Comparison of ENCODE assay signal across 1 cellular context in genomic region chr6:73309784-73310502, GRCh38.
TF ChIP-seq lines count a peak whose summit lies in the region.

No MANE protein-coding gene starts in this region.

TF ChIP-seq in K562, 482 proteins besides CTCF, POLR2A, EP300 and RAD21 (continued from another document and continues in another):
- TF ChIP-seq ZNF655 (CRISPR knock-in tag; IDR thresholded peaks at IDR 0.05) (no peak), HNRNPUL1 (IDR thresholded peaks at IDR 0.05; ENCODE audit: low read length) (no peak), ZNF764 (CRISPR knock-in tag; IDR thresholded peaks at IDR 0.05; ENCODE audit: low read depth) (no peak), ZBED1 (IDR thresholded peaks at IDR 0.05) (no peak), USF1 (CRISPR knock-in tag; IDR thresholded peaks at IDR 0.05) (no peak), CBX5 (IDR thresholded peaks at IDR 0.05; ENCODE audit: borderline replicate concordance, low read depth) (no peak), KLF16 (IDR thresholded peaks at IDR 0.05) (no peak), SUPT5H (IDR thresholded peaks at IDR 0.05) (peak; percentile 80), GTF2A2 (tag; IDR thresholded peaks at IDR 0.05) (no peak), DDX20 (tag; IDR thresholded peaks at IDR 0.05; ENCODE audit: low read depth) (no peak), POLR3G (IDR thresholded peaks at IDR 0.05; ENCODE audit: extremely low read depth, insufficient read length, insufficient replicate concordance) (no peak), ZNF696 (CRISPR knock-in tag; conservative IDR thresholded peaks at IDR 0.05) (no peak), ARID2 (IDR thresholded peaks at IDR 0.05) (peak; percentile 54; the same call in 1 of the 2 replicates), MGA (IDR thresholded peaks at IDR 0.05) (peak; percentile 89), ZNF146 (CRISPR knock-in tag; IDR thresholded peaks at IDR 0.05; ENCODE audit: unreplicated experiment) (no peak), PURB (CRISPR knock-in tag; IDR thresholded peaks at IDR 0.05; ENCODE audit: low read depth) (no peak), SRSF3 (IDR thresholded peaks at IDR 0.05; ENCODE audit: insufficient read depth, low read length) (no peak), E2F1 (CRISPR knock-in tag; IDR thresholded peaks at IDR 0.05) (0 out of 2 replicates have a peak, but pooled peaks have one; percentile 52), PHTF2 (CRISPR knock-in tag; IDR thresholded peaks at IDR 0.05) (no peak), GABPB1 (CRISPR knock-in tag; IDR thresholded peaks at IDR 0.05) (no peak; the same call in 1 of the 2 replicates), MLLT1 (IDR thresholded peaks at IDR 0.05) (0 out of 4 replicates have a peak, but pooled peaks of 1 of the 2 experiments have one; percentile 19), KHSRP (IDR thresholded peaks at IDR 0.05) (no peak), RBM25 (IDR thresholded peaks at IDR 0.05; ENCODE audit: low read depth, low read length, severe bottlenecking) (no peak), NFRKB (IDR thresholded peaks at IDR 0.05; ENCODE audit: low read depth) (0 out of 2 replicates have a peak, but pooled peaks have one; percentile 58), TAL1 (IDR thresholded peaks at IDR 0.05) (no peak), ZNF407 (IDR thresholded peaks at IDR 0.05; ENCODE audit: low read depth) (0 out of 2 replicates have a peak, but pooled peaks have one; percentile 36), SP1 (CRISPR knock-in tag; IDR thresholded peaks at IDR 0.05) (peak; percentile 66), CBX3 (IDR thresholded peaks at IDR 0.05; ENCODE audit: borderline replicate concordance in 1 of 2, low read length in 2 of 2) (0 out of 3 replicates have a peak, but pooled peaks of 1 of the 2 experiments have one; percentile 36), STAT5B (CRISPR knock-in tag; IDR thresholded peaks at IDR 0.05) (no peak)
